Comparison of ENCODE assay signal across 17 cellular contexts in genomic region chr10:67827811-67828210, GRCh38. TPM values are rescaled to one million over a fixed set of nuclear protein-coding genes. Genes with fewer than 3 reads are reported as not detected.
DNase-seq lines count a peak whose midpoint lies in the region; ATAC-seq, FAIRE-seq and TF ChIP-seq lines count a peak whose summit lies in the region.
"Had no signal": no experiment of that assay in that cellular context is flagged by ENCODE, and none has a peak within 500 bp of the region (broad histone marks: within the 10 kb centered on the region; RNA-seq: fewer than 3 reads in every experiment).

No MANE protein-coding gene starts in this region.

- peaks cover 5% of the 10 kb centered on the region for H3F3A ChIP-seq in PC-3 (ENCODE audit: low read length, unreplicated experiment)

- H3K36me3 ChIP-seq in PC-3 (ENCODE audit: low read depth, low read length) (no peaks in the 10 kb centered on the region), kidney (ENCODE audit: control insufficient read depth in 1 of 2, insufficient read depth in 2 of 2, low read length in 2 of 2) (no peaks in the 10 kb centered on the region), pancreas (no peaks in the 10 kb centered on the region), OCI-LY7 (ENCODE audit: insufficient read depth, low read length) (no peaks in the 10 kb centered on the region)
- H3K36me3 ChIP-seq: BE2C had no signal

- POLR2A ChIA-PET in A549 (lab: Yijun Ruan, JAX) (interaction anchor here (0.6 kb wide), 1 partner anchor 571 kb away, joined by 4 read pairs; no protein-coding TSS in a partner anchor), PC-3 (lab: Charles Lee; ENCODE audit: unreplicated experiment) (no interaction called here), OCI-LY7 (lab: Charles Lee) (interaction anchor here (0.7 to 1.2 kb wide), 2 partner anchors 11 to 240 kb away, joined by 4 to 5 read pairs; partner anchors contain the start of gene DNAJC12)

- H4K20me1 ChIP-seq in PC-3 (ENCODE audit: low read length) (no peaks in the 10 kb centered on the region), OCI-LY7 (ENCODE audit: insufficient read depth, low read length) (no peaks in the 10 kb centered on the region)

- TF ChIP-seq EP300 in A549 (IDR thresholded peaks at IDR 0.05) = no peak

- H2AFZ ChIP-seq in PC-3 (ENCODE audit: low read length) (peak overlapping the region; percentile 47), OCI-LY7 (ENCODE audit: low read length) (no peak overlapping the region)
- H2AFZ ChIP-seq: GM23338 had no signal

- intact Hi-C loops in PC-3 (cut with micrococcal nuclease) (no loop called here), kidney (cut with DNase I) (no loop called here), pancreas (cut with DNase I) (no loop called here), OCI-LY7 (cut with micrococcal nuclease; ENCODE audit: unreplicated experiment) (no loop called here)

- no peak for TF ChIP-seq RAD21 in A549 (conservative IDR thresholded peaks at IDR 0.05 in 1 of 2, IDR thresholded peaks at IDR 0.05 in 1 of 2)

- TF ChIP-seq CTCF in A549 (IDR thresholded peaks at IDR 0.05) (no peak), PC-3 (conservative IDR thresholded peaks at IDR 0.05; ENCODE audit: low read depth, low read length) (no peak), kidney (IDR thresholded peaks at IDR 0.05; ENCODE audit: borderline replicate concordance, extremely low read depth, insufficient read depth) (no peak), pancreas (IDR thresholded peaks at IDR 0.05) (no peak), OCI-LY7 (conservative IDR thresholded peaks at IDR 0.05; ENCODE audit: low read length) (no peak)

- TF ChIP-seq POLR2A in A549 (IDR thresholded peaks at IDR 0.05; ENCODE audit: low read length) = no peak

- no peak for DNase-seq in A549 (ENCODE audit: low read depth in 1 of 2, low spot score in 1 of 2)
- no peak for DNase-seq in PC-3
- no peak for DNase-seq in kidney
- DNase-seq in pancreas = no peak
- DNase-seq in OCI-LY7 (ENCODE audit: low spot score) = no peak
- DNase-seq in NAMALWA (ENCODE audit: low spot score) = no peak
- DNase-seq: BE2C; CD4-positive, alpha-beta memory T cell; DMS79; H7 had no signal

- BruUV-seq in PC-3 (replicated peaks; lab: Mats Ljungman, UMichigan) = no TSS peak
- no TSS peak for BruUV-seq in OCI-LY7 (replicated peaks; lab: Mats Ljungman, UMichigan)

- no peak overlapping the region for H3K9ac ChIP-seq in PC-3 (ENCODE audit: low read length)
- H3K9ac ChIP-seq in kidney (ENCODE audit: low read length in 2 of 2) = no peak overlapping the region

- H3K27me3 ChIP-seq in PC-3 (ENCODE audit: low read length) = no peaks in the 10 kb centered on the region
- H3K27me3 ChIP-seq in pancreas = no peaks in the 10 kb centered on the region
- H3K27me3 ChIP-seq: BE2C had no signal

- H3K4me3 ChIP-seq in A549 (no peak overlapping the region), PC-3 (ENCODE audit: low read length) (no peak overlapping the region), kidney (ENCODE audit: low read length in 2 of 2) (peak overlapping the region; percentile 28 to 41), pancreas (no peak overlapping the region), OCI-LY7 (ENCODE audit: low read depth, low read length, poor library complexity, severe bottlenecking) (no peak overlapping the region)
- H3K4me3 ChIP-seq: GM12878, GM23338 had no signal

- H3K27ac ChIP-seq in A549 (no peak overlapping the region), PC-3 (ENCODE audit: low read length) (no peak overlapping the region), kidney (ENCODE audit: low read depth in 2 of 2, low read length in 2 of 2) (peak overlapping the region; percentile 7 to 72), pancreas (no peak overlapping the region), OCI-LY7 (ENCODE audit: low read depth, low read length, poor library complexity, severe bottlenecking) (no peak overlapping the region)
- H3K27ac ChIP-seq: C4-2B, HL-60 had no signal

- H3K9me2 ChIP-seq in PC-3 (replicated peaks; ENCODE audit: low read length) (no peaks in the 10 kb centered on the region), OCI-LY7 (ENCODE audit: insufficient read depth, low read length) (no peaks in the 10 kb centered on the region)

- FAIRE-seq in A549 (lab: Jason Lieb, UNC) (no peak), kidney (lab: Jason Lieb, UNC) (no peak), pancreas (lab: Jason Lieb, UNC) (no peak)
- FAIRE-seq: GM18507 had no signal

- CTCF ChIA-PET in A549 (lab: Yijun Ruan, JAX) = interaction anchor here (0.7 to 1.5 kb wide), 2 partner anchors 38 to 40 kb away, joined by 4 to 5 read pairs; no protein-coding TSS in a partner anchor
- CTCF ChIA-PET in PC-3 (lab: Charles Lee) = no interaction called here
- CTCF ChIA-PET in OCI-LY7 (lab: Charles Lee; ENCODE audit: unreplicated experiment) = no interaction called here

- WGBS in A549 (ENCODE audit: missing lambda C conversion rate) = 76% methylated on average over 3 of the region's 3 CpGs
- WGBS in pancreas, 2 donors = 67 to 70% methylated on average over 3 of the region's 3 CpGs

- H3K4me2 ChIP-seq in A549 (peak overlapping the region; percentile 77; the same call in 1 of the 3 replicates), PC-3 (ENCODE audit: low read length) (no peak overlapping the region), OCI-LY7 (ENCODE audit: low read length) (no peak overlapping the region)
- H3K4me2 ChIP-seq: GM23338 had no signal

- H3K79me2 ChIP-seq in PC-3 (ENCODE audit: low read length) = no peaks in the 10 kb centered on the region
- peaks cover 4% of the 10 kb centered on the region; the same call in 1 of the 2 replicates for H3K79me2 ChIP-seq in OCI-LY7 (ENCODE audit: insufficient read depth, low read depth, low read length)

- H3K4me1 ChIP-seq in A549 (peaks cover 31% of the 10 kb centered on the region), PC-3 (ENCODE audit: insufficient read depth, low read length) (peaks cover 10% of the 10 kb centered on the region), kidney (ENCODE audit: control insufficient read depth in 1 of 2, insufficient read depth in 1 of 2, low read depth in 1 of 2, low read length in 2 of 2) (no peaks in the 10 kb centered on the region), pancreas (no peaks in the 10 kb centered on the region), OCI-LY7 (ENCODE audit: insufficient read depth, low read length, poor library complexity, severe bottlenecking) (no peaks in the 10 kb centered on the region)

- H3K9me3 ChIP-seq in A549 (no peaks in the 10 kb centered on the region), PC-3 (ENCODE audit: low read length) (no peaks in the 10 kb centered on the region), kidney (ENCODE audit: control insufficient read depth in 1 of 2, low read length in 2 of 2) (no peaks in the 10 kb centered on the region), pancreas (no peaks in the 10 kb centered on the region), OCI-LY7 (ENCODE audit: low read length) (no peaks in the 10 kb centered on the region)
- H3K9me3 ChIP-seq: BE2C had no signal

- ATAC-seq in A549 = no peak
- ATAC-seq in PC-3 = no peak
- ATAC-seq in pancreas = peak in 3 of 4 donors; percentile 20 to 66 (median 40)
- ATAC-seq in HG03457 (IDR thresholded peaks at IDR 0.05; ENCODE audit: unreplicated experiment) = no peak
- ATAC-seq in HG02884 (IDR thresholded peaks at IDR 0.05; ENCODE audit: unreplicated experiment) = no peak
- ATAC-seq: GM12878, GM23338 had no signal

TF ChIP-seq in A549, 52 proteins besides CTCF, POLR2A, EP300 and RAD21 (continues in another document):
- TF ChIP-seq MAZ (IDR thresholded peaks at IDR 0.05; ENCODE audit: borderline replicate concordance, low read depth, low read length) = no peak
- no peak for TF ChIP-seq ZFP36 (IDR thresholded peaks at IDR 0.05; ENCODE audit: borderline replicate concordance, partially characterized antibody)
- TF ChIP-seq FOSL2 (IDR thresholded peaks at IDR 0.05) = no peak
- TF ChIP-seq FOSL2 (CRISPR knock-in tag; IDR thresholded peaks at IDR 0.05) = no peak
- TF ChIP-seq MYC (IDR thresholded peaks at IDR 0.05; ENCODE audit: borderline replicate concordance, low read length) = no peak
- no peak for TF ChIP-seq ESRRA (IDR thresholded peaks at IDR 0.05; ENCODE audit: borderline replicate concordance, low read length)
- TF ChIP-seq HOXA7 (CRISPR knock-in tag; IDR thresholded peaks at IDR 0.05) = no peak
- TF ChIP-seq CBX2 (IDR thresholded peaks at IDR 0.05; ENCODE audit: borderline replicate concordance, low read depth) = no peak
- TF ChIP-seq HES2 (IDR thresholded peaks at IDR 0.05) = no peak
- no peak for TF ChIP-seq KDM1A (IDR thresholded peaks at IDR 0.05; ENCODE audit: low read depth)
- no peak for TF ChIP-seq NR3C1 (IDR thresholded peaks at IDR 0.05)
- no peak for TF ChIP-seq TP53 (CRISPR knock-in tag; IDR thresholded peaks at IDR 0.05)
- no peak for TF ChIP-seq TFCP2L1 (CRISPR knock-in tag; IDR thresholded peaks at IDR 0.05)
- no peak for TF ChIP-seq RARB (CRISPR knock-in tag; IDR thresholded peaks at IDR 0.05)

RNA-seq across cellular contexts. Expression of gene DNAJC12, which starts 10.2 kb away (rescaled TPM):
- polyA plus RNA-seq in A549 (2011; rRNA removed) = 80.0 and 87.9 TPM in 2 replicates
- polyA plus RNA-seq in A549 (2012; cell fraction: cytosol; rRNA removed) = 15.4 and 15.5 TPM in 2 replicates
- polyA plus RNA-seq in A549 (2012; cell fraction: nucleus; rRNA removed) = 3.5 and 7.5 TPM in 2 replicates
- polyA plus RNA-seq in A549 (2017; fragmentation: RNase III; extraction: RNeasy Plus Mini Kit Qiagen cat#74134 plus additional on column Dnase treatment) = 13.1 to 19.8 TPM (median 19.1 TPM) in 3 replicates
- 5.2 and 5.8 TPM in 2 replicates for polyA minus RNA-seq in A549 (2011; rRNA and poly(A)+ RNA removed)
- total RNA-seq in PC-3 (2014; rRNA removed) = 14.2 and 15.5 TPM in 2 replicates
- total RNA-seq in kidney = 2.5 TPM
- polyA plus RNA-seq in kidney (ENCODE audit: insufficient read depth, low read depth, low replicate concordance) = 33.9 TPM
- total RNA-seq in pancreas = 10 to 100 TPM in 5 of 6 donors, 1 to 10 TPM in 1; 8.7 to 29.2 (median 19.6) TPM
- 10 to 100 TPM; 17.3 to 35.5 TPM for polyA plus RNA-seq in pancreas
- 12.8 and 13.0 TPM in 2 replicates for total RNA-seq in OCI-LY7 (2014; rRNA removed; shearing (Covaris generic))
- total RNA-seq in OCI-LY7 (2022) = 18.9 and 19.4 TPM in 2 replicates
- total RNA-seq: CD4-positive, alpha-beta memory T cell had no signal

RNA-seq across cellular contexts. Expression of gene SIRT1, which starts 56.6 kb away (rescaled TPM):
- polyA plus RNA-seq in A549 (2011; rRNA removed) (30.5 and 34.8 TPM in 2 replicates), A549 (2017; fragmentation: RNase III; extraction: RNeasy Plus Mini Kit Qiagen cat#74134 plus additional on column Dnase treatment) (16.1 to 16.8 TPM (median 16.2 TPM) in 3 replicates), kidney (ENCODE audit: insufficient read depth, low read depth, low replicate concordance) (5.0 TPM), pancreas (1 to 10 TPM; 4.8 to 8.9 TPM)
- polyA plus RNA-seq in A549 (2012; cell fraction: cytosol; rRNA removed) = 9.5 and 10.6 TPM in 2 replicates
- polyA plus RNA-seq in A549 (2012; cell fraction: nucleus; rRNA removed) = 6.0 and 10.2 TPM in 2 replicates
- polyA minus RNA-seq in A549 (2011; rRNA and poly(A)+ RNA removed) = 6.3 and 8.2 TPM in 2 replicates
- total RNA-seq in PC-3 (2014; rRNA removed) (20.4 and 20.8 TPM in 2 replicates), kidney (24.8 TPM), pancreas (10 to 100 TPM in 4 of 6 donors, 1 to 10 TPM in 2; 8.7 to 15.9 (median 10.6) TPM), OCI-LY7 (2022) (35.8 and 39.2 TPM in 2 replicates)
- 18.0 and 20.4 TPM in 2 replicates for total RNA-seq in OCI-LY7 (2014; rRNA removed; shearing (Covaris generic))

Comparison
In these comparisons a context has a peak if more than half of its experiments do, and no peak if none do; other contexts are left out.
1. ATAC-seq: peak in pancreas (3 of 4); none in A549 (0 of 2), PC-3 (single experiment), HG03457 (single experiment) and HG02884 (single experiment).
2. H3K27ac ChIP-seq: peak in kidney (2 of 2); none in A549 (0 of 2), PC-3 (single experiment), pancreas (0 of 4) and OCI-LY7 (single experiment).
3. H3K4me3 ChIP-seq: peak in kidney (2 of 2); none in A549 (single experiment), PC-3 (single experiment), pancreas (0 of 4) and OCI-LY7 (single experiment).